ENCODE assay signal across 21 cellular contexts in genomic region chr6:131116321-131116720, GRCh38.
"Had no signal": no experiment of that assay in that cellular context is flagged by ENCODE, and none has a peak within 500 bp of the region (broad histone marks: within the 10 kb centered on the region; RNA-seq: fewer than 3 reads in every experiment).

No MANE protein-coding gene starts in this region.

- DNase-seq: hippocampal formation; left cardiac atrium; left lung; lower lobe of right lung; nucleus accumbens; pancreas; stimulated activated CD4-positive, alpha-beta T cell treated with anti-CD3 and anti-CD28 coated beads, Interleukin-12 subunit alpha, Interleukin-12 subunit beta, amount 100 ng/mL, for 4 hours; stimulated activated CD4-positive, alpha-beta T cell treated with anti-CD3 and anti-CD28 coated beads, Interleukin-15, amount 100 ng/mL, for 24 hours; stimulated activated CD4-positive, alpha-beta T cell treated with anti-CD3 and anti-CD28 coated beads, Interleukin-2, amount 100 ng/mL, for 24 hours; stimulated activated CD4-positive, alpha-beta T cell treated with anti-CD3 and anti-CD28 coated beads, Interleukin-4, amount 100 ng/mL, for 1 hour; stimulated activated naive B cell treated with anti-CD40 and anti-IgM and Interleukin-4, amounts not matched to agents 10 μg/mL and 1 μg/mL and 100 μg/mL, for 72 hours; stimulated activated naive CD8-positive, alpha-beta T cell treated with anti-CD3 and anti-CD28 coated beads, Interleukin-15, Interleukin-2, amounts not matched to agents 100 U/mL and 50 U/mL, for 24 hours; stomach; testis; thyroid gland; transverse colon; upper lobe of left lung had no signal

- H3K27ac ChIP-seq: left lung, lower lobe of right lung, pancreas, right atrium auricular region, skin epidermis, stomach, testis, thyroid gland, transverse colon, upper lobe of left lung, vagina had no signal

- ATAC-seq: left cardiac atrium; naive thymus-derived CD8-positive, alpha-beta T cell; stimulated activated naive B cell treated with anti-CD40 and anti-IgM and Interleukin-4, amounts not matched to agents 10 μg/mL and 1 μg/mL and 100 μg/mL, for 72 hours; stimulated activated naive CD8-positive, alpha-beta T cell treated with anti-CD3 and anti-CD28 coated beads, Interleukin-15, Interleukin-2, amounts not matched to agents 100 U/mL and 50 U/mL, for 24 hours had no signal

- H3K4me1 ChIP-seq: left lung, lower lobe of right lung, pancreas, right atrium auricular region, testis, thyroid gland, vagina had no signal

- H3K36me3 ChIP-seq: left lung, lower lobe of right lung, pancreas, right atrium auricular region, stomach, thyroid gland, transverse colon, upper lobe of left lung, vagina had no signal

- H3K27me3 ChIP-seq: left lung, pancreas, right atrium auricular region, stomach, testis, thyroid gland, transverse colon, upper lobe of left lung, vagina had no signal

- H3K9me3 ChIP-seq: left lung, lower lobe of right lung, pancreas, right atrium auricular region, stomach, testis, thyroid gland, transverse colon, upper lobe of left lung, vagina had no signal

- H3K4me3 ChIP-seq: left lung, lower lobe of right lung, pancreas, right atrium auricular region, skin epidermis, stomach, testis, thyroid gland, transverse colon, upper lobe of left lung, vagina had no signal
